ENCODE assay signal across 9 cellular contexts in genomic region chr3:185688808-185689207, GRCh38.
DNase-seq lines count a peak whose midpoint lies in the region; ATAC-seq and TF ChIP-seq lines count a peak whose summit lies in the region.
"Had no signal": no experiment of that assay in that cellular context is flagged by ENCODE, and none has a peak within 500 bp of the region (broad histone marks: within the 10 kb centered on the region; RNA-seq: fewer than 3 reads in every experiment).

No MANE protein-coding gene starts in this region.

- no peaks in the 10 kb centered on the region for H3K4me1 Mint-ChIP-seq in activated CD4-positive, alpha-beta T cell treated with anti-CD3 and anti-CD28 coated beads for 36 hours
- H3K4me1 Mint-ChIP-seq in activated CD4-positive, alpha-beta T cell treated with anti-CD3 and anti-CD28 coated beads, Interleukin-2, amount 10 ng/mL, durations not matched to agents 7 days and 5 days, result no peaks in the 10 kb centered on the region
- no peaks in the 10 kb centered on the region for H3K4me1 Mint-ChIP-seq in T-helper 2 cell treated with Interferon-gamma antibody and Interleukin-4, amounts not matched to agents 5 μg/mL and 100 μg/mL, for 36 hours (ENCODE audit: low read depth)
- H3K4me1 Mint-ChIP-seq: CD4-positive, CD25-positive, alpha-beta regulatory T cell had no signal

- H3K4me2 ChIP-seq in PC-3 (ENCODE audit: low read length), result peak overlapping the region; percentile 69

- H3K27ac ChIP-seq in PC-3 (ENCODE audit: low read length), result peak overlapping the region; percentile 96

- H3K4me3 ChIP-seq in PC-3 (ENCODE audit: low read length), result 0 out of 2 replicates have a peak overlapping the region, but pooled peaks have one; percentile 7
- H3K4me3 ChIP-seq in fibroblast of mammary gland (ENCODE audit: control insufficient read depth, low read depth, low read length), result no peak overlapping the region

- H3K27me3 ChIP-seq in PC-3 (ENCODE audit: low read length), result no peaks in the 10 kb centered on the region

- intact Hi-C loops in activated CD4-positive, alpha-beta T cell treated with anti-CD3 and anti-CD28 coated beads for 36 hours (cut with DNase I, micrococcal nuclease), result no loop called here
- intact Hi-C loops in PC-3 (cut with micrococcal nuclease), result loop anchor here (1.0 to 5.0 kb wide), 2 partner anchors 40 to 133 kb away; no protein-coding TSS in a partner anchor

- ATAC-seq in activated CD4-positive, alpha-beta T cell treated with anti-CD3 and anti-CD28 coated beads for 36 hours, result peak; percentile 91
- ATAC-seq in PC-3 (peak; percentile 90), HG03469 (IDR thresholded peaks at IDR 0.05; ENCODE audit: unreplicated experiment) (no peak), GM21825 (IDR thresholded peaks at IDR 0.05; ENCODE audit: unreplicated experiment) (no peak)

- H3K9me2 ChIP-seq in PC-3 (replicated peaks; ENCODE audit: low read length), result no peaks in the 10 kb centered on the region

- DNase-seq in activated CD4-positive, alpha-beta T cell treated with anti-CD3 and anti-CD28 coated beads for 36 hours, result peak; percentile 57
- no peak for DNase-seq in activated CD4-positive, alpha-beta T cell treated with anti-CD3 and anti-CD28 coated beads, Interleukin-2, amount 10 ng/mL, durations not matched to agents 7 days and 5 days
- DNase-seq in PC-3 (peak; percentile 99), fibroblast of mammary gland (ENCODE audit: low read depth) (peak; percentile 99), smooth muscle cell of the brain vasculature (ENCODE audit: low read depth, low spot score) (peak; percentile 93)
- DNase-seq in T-helper 2 cell treated with Interferon-gamma antibody and Interleukin-4, amounts not matched to agents 5 μg/mL and 100 μg/mL, for 36 hours (ENCODE audit: low spot score), result no peak
- DNase-seq: CD4-positive, CD25-positive, alpha-beta regulatory T cell had no signal

- H3K36me3 Mint-ChIP-seq in activated CD4-positive, alpha-beta T cell treated with anti-CD3 and anti-CD28 coated beads for 36 hours (ENCODE audit: low read depth), result no peaks in the 10 kb centered on the region
- H3K36me3 Mint-ChIP-seq in activated CD4-positive, alpha-beta T cell treated with anti-CD3 and anti-CD28 coated beads, Interleukin-2, amount 10 ng/mL, durations not matched to agents 7 days and 5 days (ENCODE audit: low read depth), result no peaks in the 10 kb centered on the region
- no peaks in the 10 kb centered on the region for H3K36me3 Mint-ChIP-seq in T-helper 2 cell treated with Interferon-gamma antibody and Interleukin-4, amounts not matched to agents 5 μg/mL and 100 μg/mL, for 36 hours (ENCODE audit: low read depth)
- H3K36me3 Mint-ChIP-seq: CD4-positive, CD25-positive, alpha-beta regulatory T cell had no signal

- peaks cover 30% of the 10 kb centered on the region for H3K36me3 ChIP-seq in PC-3 (ENCODE audit: low read depth, low read length)

- CTCF ChIA-PET in activated CD4-positive, alpha-beta T cell treated with anti-CD3 and anti-CD28 coated beads for 36 hours (lab: Charles Lee), result no interaction called here
- CTCF ChIA-PET in activated CD4-positive, alpha-beta T cell treated with anti-CD3 and anti-CD28 coated beads, Interleukin-2, amount 10 ng/mL, durations not matched to agents 7 days and 5 days (lab: Charles Lee), result no interaction called here
- CTCF ChIA-PET in PC-3 (lab: Charles Lee), result no interaction called here

- H3K9me3 Mint-ChIP-seq in activated CD4-positive, alpha-beta T cell treated with anti-CD3 and anti-CD28 coated beads for 36 hours (ENCODE audit: low read depth), result no peaks in the 10 kb centered on the region
- no peaks in the 10 kb centered on the region for H3K9me3 Mint-ChIP-seq in activated CD4-positive, alpha-beta T cell treated with anti-CD3 and anti-CD28 coated beads, Interleukin-2, amount 10 ng/mL, durations not matched to agents 7 days and 5 days
- no peaks in the 10 kb centered on the region for H3K9me3 Mint-ChIP-seq in T-helper 2 cell treated with Interferon-gamma antibody and Interleukin-4, amounts not matched to agents 5 μg/mL and 100 μg/mL, for 36 hours

- H2AFZ ChIP-seq in PC-3 (ENCODE audit: low read length), result no peak overlapping the region

- H3F3A ChIP-seq in PC-3 (ENCODE audit: low read length, unreplicated experiment), result peaks cover 10% of the 10 kb centered on the region

- H3K4me1 ChIP-seq in PC-3 (ENCODE audit: insufficient read depth, low read length), result peaks cover 56% of the 10 kb centered on the region

- TF ChIP-seq CTCF in PC-3 (conservative IDR thresholded peaks at IDR 0.05; ENCODE audit: low read depth, low read length), result no peak
- no peak for TF ChIP-seq CTCF in fibroblast of mammary gland (conservative IDR thresholded peaks at IDR 0.05; ENCODE audit: control insufficient read depth, insufficient read depth, low read depth, low read length)

- POLR2A ChIA-PET in activated CD4-positive, alpha-beta T cell treated with anti-CD3 and anti-CD28 coated beads for 36 hours (lab: Charles Lee), result no interaction called here
- POLR2A ChIA-PET in activated CD4-positive, alpha-beta T cell treated with anti-CD3 and anti-CD28 coated beads, Interleukin-2, amount 10 ng/mL, durations not matched to agents 7 days and 5 days (lab: Charles Lee), result no interaction called here
- POLR2A ChIA-PET in PC-3 (lab: Charles Lee; ENCODE audit: unreplicated experiment), result interaction anchor here (0.5 to 0.7 kb wide), 2 partner anchors 39 to 124 kb away, joined by 3 to 4 read pairs; no protein-coding TSS in a partner anchor

- peak overlapping the region; percentile 76 for H3K9ac ChIP-seq in PC-3 (ENCODE audit: low read length)

- no peak overlapping the region for H3K27ac Mint-ChIP-seq in activated CD4-positive, alpha-beta T cell treated with anti-CD3 and anti-CD28 coated beads for 36 hours
- H3K27ac Mint-ChIP-seq in activated CD4-positive, alpha-beta T cell treated with anti-CD3 and anti-CD28 coated beads, Interleukin-2, amount 10 ng/mL, durations not matched to agents 7 days and 5 days, result no peak overlapping the region
- no peak overlapping the region for H3K27ac Mint-ChIP-seq in T-helper 2 cell treated with Interferon-gamma antibody and Interleukin-4, amounts not matched to agents 5 μg/mL and 100 μg/mL, for 36 hours
- H3K27ac Mint-ChIP-seq: CD4-positive, CD25-positive, alpha-beta regulatory T cell had no signal

- peaks cover 15% of the 10 kb centered on the region for H3K27me3 Mint-ChIP-seq in activated CD4-positive, alpha-beta T cell treated with anti-CD3 and anti-CD28 coated beads for 36 hours
- peaks cover 16% of the 10 kb centered on the region for H3K27me3 Mint-ChIP-seq in activated CD4-positive, alpha-beta T cell treated with anti-CD3 and anti-CD28 coated beads, Interleukin-2, amount 10 ng/mL, durations not matched to agents 7 days and 5 days
- H3K27me3 Mint-ChIP-seq in T-helper 2 cell treated with Interferon-gamma antibody and Interleukin-4, amounts not matched to agents 5 μg/mL and 100 μg/mL, for 36 hours (ENCODE audit: low read depth), result peaks cover 4% of the 10 kb centered on the region

- H3K79me2 ChIP-seq in PC-3 (ENCODE audit: low read length), result peaks cover 11% of the 10 kb centered on the region

- H3K9me3 ChIP-seq in PC-3 (ENCODE audit: low read length), result no peaks in the 10 kb centered on the region

- BruUV-seq in PC-3 (replicated peaks; lab: Mats Ljungman, UMichigan), result no TSS peak

- no peaks in the 10 kb centered on the region for H4K20me1 ChIP-seq in PC-3 (ENCODE audit: low read length)

- H3K4me3 Mint-ChIP-seq in activated CD4-positive, alpha-beta T cell treated with anti-CD3 and anti-CD28 coated beads for 36 hours, result no peak overlapping the region
- H3K4me3 Mint-ChIP-seq in activated CD4-positive, alpha-beta T cell treated with anti-CD3 and anti-CD28 coated beads, Interleukin-2, amount 10 ng/mL, durations not matched to agents 7 days and 5 days, result no peak overlapping the region
- H3K4me3 Mint-ChIP-seq in T-helper 2 cell treated with Interferon-gamma antibody and Interleukin-4, amounts not matched to agents 5 μg/mL and 100 μg/mL, for 36 hours, result no peak overlapping the region
- H3K4me3 Mint-ChIP-seq: CD4-positive, CD25-positive, alpha-beta regulatory T cell had no signal

Comparison
In these comparisons a context has a peak if more than half of its experiments do, and no peak if none do; other contexts are left out.
1. DNase-seq: peak in activated CD4-positive, alpha-beta T cell treated with anti-CD3 and anti-CD28 coated beads for 36 hours (single experiment), PC-3 (single experiment), fibroblast of mammary gland (single experiment) and smooth muscle cell of the brain vasculature (single experiment); none in activated CD4-positive, alpha-beta T cell treated with anti-CD3 and anti-CD28 coated beads, Interleukin-2, amount 10 ng/mL, durations not matched to agents 7 days and 5 days (single experiment) and T-helper 2 cell treated with Interferon-gamma antibody and Interleukin-4, amounts not matched to agents 5 μg/mL and 100 μg/mL, for 36 hours (single experiment).
2. ATAC-seq: peak in activated CD4-positive, alpha-beta T cell treated with anti-CD3 and anti-CD28 coated beads for 36 hours (single experiment) and PC-3 (single experiment); none in HG03469 (single experiment) and GM21825 (single experiment).